8 cellular contexts compared by ENCODE assay signal in genomic region chr6:149318581-149319286, GRCh38. TPM values are rescaled to one million over a fixed set of nuclear protein-coding genes. Genes with fewer than 3 reads are reported as not detected.
DNase-seq lines count a peak whose midpoint lies in the region; ATAC-seq and TF ChIP-seq lines count a peak whose summit lies in the region.

No MANE protein-coding gene starts in this region.

- no peak for TF ChIP-seq EP300 in tibial nerve (IDR thresholded peaks at IDR 0.05)

- TF ChIP-seq CTCF in breast epithelium (IDR thresholded peaks at IDR 0.05) = peak in 1 of 3 donors; percentile 9
- TF ChIP-seq CTCF in lung (IDR thresholded peaks at IDR 0.05; ENCODE audit: control extremely low read depth, extremely low read depth) = no peak
- TF ChIP-seq CTCF in tibial nerve (IDR thresholded peaks at IDR 0.05) = no peak
- TF ChIP-seq CTCF in GM10266 (IDR thresholded peaks at IDR 0.05; ENCODE audit: control insufficient read depth, insufficient read depth, low read depth, missing control alignments) = no peak

- H3K4me1 ChIP-seq in breast epithelium (peaks cover 0 to 8% of the 10 kb centered on the region in 2 donors), lung (ENCODE audit: control insufficient read depth in 2 of 2, insufficient read depth in 2 of 2, low read length in 2 of 2) (peaks cover 0 to 2% of the 10 kb centered on the region in 2 donors), tibial nerve (peaks cover 0 to 50% (median 19%) of the 10 kb centered on the region in 4 donors)

- no peaks in the 10 kb centered on the region for H3K27me3 ChIP-seq in breast epithelium
- no peaks in the 10 kb centered on the region for H3K27me3 ChIP-seq in lung (ENCODE audit: control insufficient read depth, insufficient read depth)
- H3K27me3 ChIP-seq in tibial nerve = no peaks in the 10 kb centered on the region

- DNase-seq in NCI-H345 (lab: John Stamatoyannopoulos, UW) (peak; percentile 6), NCI-H345 treated with DMSO at 0.1 percent for 48 hours (lab: John Stamatoyannopoulos, UW; ENCODE audit: unreplicated experiment) (no peak), NCI-H748 treated with DMSO at 0.1 percent for 48 hours (lab: John Stamatoyannopoulos, UW) (peak; percentile 21), breast epithelium (ENCODE audit: low spot score in 2 of 2) (no peak), lung (ENCODE audit: low spot score) (no peak), tibial nerve (ENCODE audit: low spot score in 2 of 2) (no peak), GM10266 (ENCODE audit: extremely low spot score) (no peak)

- H3K9me3 ChIP-seq in breast epithelium = no peaks in the 10 kb centered on the region
- H3K9me3 ChIP-seq in lung (ENCODE audit: control insufficient read depth in 2 of 2, insufficient read depth in 1 of 2, low read length in 1 of 2) = no peaks in the 10 kb centered on the region
- no peaks in the 10 kb centered on the region for H3K9me3 ChIP-seq in tibial nerve

- TF ChIP-seq POLR2A in breast epithelium (IDR thresholded peaks at IDR 0.05) (no peak), tibial nerve (IDR thresholded peaks at IDR 0.05) (no peak)

- intact Hi-C loops in breast epithelium (cut with DNase I; ENCODE audit: low total_unique reads) = no loop called here

- peak overlapping the region; percentile 96 to 97 (median 96) for H3K4me3 ChIP-seq in breast epithelium
- peak overlapping the region; percentile 67 for H3K4me3 ChIP-seq in lung
- peak overlapping the region; percentile 96 to 100 (median 98) for H3K4me3 ChIP-seq in tibial nerve

- ATAC-seq in GM21717 (IDR thresholded peaks at IDR 0.05; ENCODE audit: unreplicated experiment) = peak; percentile 21
- no peak for ATAC-seq in lung (ENCODE audit: insufficient read depth, low FRiP score)

- H3K36me3 ChIP-seq in breast epithelium (no peaks in the 10 kb centered on the region), lung (ENCODE audit: control insufficient read depth in 2 of 2, insufficient read depth in 2 of 2, low read length in 2 of 2) (no peaks in the 10 kb centered on the region), tibial nerve (no peaks in the 10 kb centered on the region)

- H3K27ac ChIP-seq in breast epithelium (peak overlapping the region; percentile 99), lung (ENCODE audit: low read depth in 1 of 2, low read length in 1 of 2) (peak overlapping the region; percentile 80 to 91), tibial nerve (peak overlapping the region; percentile 98 to 100 (median 100))

- WGBS in lung, 2 donors = 2% methylated on average over 14 of the region's 14 CpGs
- WGBS in tibial nerve, 2 donors = 7 to 9% methylated on average over 14 of the region's 14 CpGs

RNA-seq across cellular contexts. Expression of gene TAB2, which starts 1.2 kb away (rescaled TPM):
- 10 to 100 TPM; 63.3 to 91.0 (median 75.8) TPM for total RNA-seq in breast epithelium
- 10 to 100 TPM; 34.7 to 75.9 TPM for total RNA-seq in lung
- 10 to 100 TPM; 15.8 to 31.8 TPM for polyA plus RNA-seq in lung
- 100 to 1,000 TPM in 1 of 4 donors, 10 to 100 TPM in 3; 57.5 to 101 (median 74.7) TPM for total RNA-seq in tibial nerve

Comparison
In these comparisons a context has a peak if more than half of its experiments do, and no peak if none do; other contexts are left out.
1. DNase-seq: peak in NCI-H345 (single experiment) and NCI-H748 treated with DMSO at 0.1 percent for 48 hours (single experiment); none in NCI-H345 treated with DMSO at 0.1 percent for 48 hours (single experiment), breast epithelium (0 of 2), lung (single experiment), tibial nerve (0 of 2) and GM10266 (single experiment).
2. Peak in every context shown above with its lines, with median percentiles within 50 percentile points of each other: H3K27ac ChIP-seq and H3K4me3 ChIP-seq.